ENCODE assay signal across 15 cellular contexts in the genomic region with DNA sequence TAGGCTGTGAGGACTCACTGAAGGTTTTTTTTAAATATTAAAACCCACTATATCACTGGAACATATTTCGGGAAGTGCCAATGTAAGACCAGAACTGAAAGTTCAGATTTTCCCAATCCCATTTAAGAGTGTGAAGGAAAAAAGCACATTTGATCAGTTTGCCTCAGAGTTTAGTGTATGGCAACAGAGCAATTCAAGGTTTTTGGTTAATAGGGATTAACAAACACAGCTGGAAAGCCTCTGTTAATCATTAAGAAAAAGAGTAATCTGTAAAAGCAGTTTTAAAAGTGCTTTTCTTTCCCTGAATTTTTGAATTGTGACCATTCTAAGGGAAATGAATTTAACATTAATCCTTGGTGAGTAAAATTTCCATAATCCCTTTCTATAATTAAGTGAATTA.
DNase-seq lines count a peak whose midpoint lies in the region; ATAC-seq, FAIRE-seq and TF ChIP-seq lines count a peak whose summit lies in the region.
"Had no signal": no experiment of that assay in that cellular context is flagged by ENCODE, and none has a peak within 500 bp of the region (broad histone marks: within the 10 kb centered on the region; RNA-seq: fewer than 3 reads in every experiment).

No MANE protein-coding gene starts in this region.

- H3K36me3 Mint-ChIP-seq in GM23338 (ENCODE audit: low read depth) (no peaks in the 10 kb centered on the region), WTC11 (0 out of 2 replicates have a peak, but pooled peaks cover 2% of the 10 kb centered on the region), progenitor cell of endocrine pancreas (ENCODE audit: insufficient read depth) (no peaks in the 10 kb centered on the region)
- H3K36me3 Mint-ChIP-seq in activated CD8-positive, alpha-beta T cell treated with anti-CD3 and anti-CD28 coated beads for 36 hours (ENCODE audit: low read depth), result no peaks in the 10 kb centered on the region
- H3K36me3 Mint-ChIP-seq: CD8-positive, alpha-beta T cell had no signal

- ATAC-seq in GM23338, result no peak
- ATAC-seq in WTC11, result no peak
- no peak for ATAC-seq in activated CD8-positive, alpha-beta T cell treated with anti-CD3 and anti-CD28 coated beads for 36 hours
- ATAC-seq: CD8-positive, alpha-beta T cell had no signal

- no peaks in the 10 kb centered on the region for H4K20me1 ChIP-seq in GM23338 (replicated peaks; ENCODE audit: insufficient read depth)

- no peak for FAIRE-seq in D721Med (lab: Jason Lieb, UNC)

- POLR2A ChIA-PET in WTC11 (lab: Charles Lee), result no interaction called here
- POLR2A ChIA-PET in activated CD8-positive, alpha-beta T cell treated with anti-CD3 and anti-CD28 coated beads for 36 hours (lab: Charles Lee), result no interaction called here

- no peak overlapping the region for H3K4me3 ChIP-seq in GM23338

- intact Hi-C loops in activated CD8-positive, alpha-beta T cell treated with anti-CD3 and anti-CD28 coated beads for 36 hours (cut with micrococcal nuclease), result no loop called here

- H3K4me2 ChIP-seq in GM23338, result no peak overlapping the region

- no peaks in the 10 kb centered on the region for H3K79me2 ChIP-seq in GM23338 (replicated peaks; ENCODE audit: insufficient read depth)

- H3F3A ChIP-seq in GM23338 (replicated peaks; ENCODE audit: low read depth), result no peaks in the 10 kb centered on the region

- H3K4me3 Mint-ChIP-seq in GM23338 (no peak overlapping the region), WTC11 (no peak overlapping the region), progenitor cell of endocrine pancreas (ENCODE audit: low read depth) (peak overlapping the region; percentile 70)
- no peak overlapping the region for H3K4me3 Mint-ChIP-seq in activated CD8-positive, alpha-beta T cell treated with anti-CD3 and anti-CD28 coated beads for 36 hours
- H3K4me3 Mint-ChIP-seq: CD8-positive, alpha-beta T cell had no signal

- no peaks in the 10 kb centered on the region for H3K9me3 Mint-ChIP-seq in GM23338
- peaks cover 8% of the 10 kb centered on the region for H3K9me3 Mint-ChIP-seq in WTC11
- peaks cover 2% of the 10 kb centered on the region for H3K9me3 Mint-ChIP-seq in progenitor cell of endocrine pancreas (ENCODE audit: low read depth)
- no peaks in the 10 kb centered on the region for H3K9me3 Mint-ChIP-seq in activated CD8-positive, alpha-beta T cell treated with anti-CD3 and anti-CD28 coated beads for 36 hours
- H3K9me3 Mint-ChIP-seq: CD8-positive, alpha-beta T cell had no signal

- TF ChIP-seq CTCF in GM23338 (conservative IDR thresholded peaks at IDR 0.05; ENCODE audit: low read depth in 2 of 2), result no peak
- no peak for TF ChIP-seq CTCF in WTC11 (IDR thresholded peaks at IDR 0.05)
- TF ChIP-seq CTCF in progenitor cell of endocrine pancreas (IDR thresholded peaks at IDR 0.05; ENCODE audit: unreplicated experiment), result no peak
- no peak for TF ChIP-seq CTCF in D721Med (IDR thresholded peaks at IDR 0.05; ENCODE audit: insufficient read depth, missing control alignments)
- TF ChIP-seq CTCF in activated CD8-positive, alpha-beta T cell treated with anti-CD3 and anti-CD28 coated beads for 36 hours (IDR thresholded peaks at IDR 0.05), result no peak

- CTCF ChIA-PET in WTC11 (lab: Charles Lee), result no interaction called here
- CTCF ChIA-PET in activated CD8-positive, alpha-beta T cell treated with anti-CD3 and anti-CD28 coated beads for 36 hours (lab: Charles Lee), result no interaction called here

- peaks cover 25% of the 10 kb centered on the region; the same call in 1 of the 2 replicates for H3K4me1 ChIP-seq in GM23338 (ENCODE audit: insufficient read depth)
- H3K4me1 ChIP-seq: BE2C had no signal

- H3K27me3 ChIP-seq in GM23338 (ENCODE audit: insufficient read depth), result no peaks in the 10 kb centered on the region
- H3K27me3 ChIP-seq: BE2C had no signal

- no peaks in the 10 kb centered on the region for H3K9me2 ChIP-seq in GM23338 (ENCODE audit: insufficient read depth)

- no peaks in the 10 kb centered on the region for H3K27me3 Mint-ChIP-seq in GM23338 (ENCODE audit: insufficient read depth, low read depth, poor library complexity)
- H3K27me3 Mint-ChIP-seq in WTC11 (ENCODE audit: low read depth), result no peaks in the 10 kb centered on the region
- H3K27me3 Mint-ChIP-seq in progenitor cell of endocrine pancreas, result no peaks in the 10 kb centered on the region
- no peaks in the 10 kb centered on the region for H3K27me3 Mint-ChIP-seq in activated CD8-positive, alpha-beta T cell treated with anti-CD3 and anti-CD28 coated beads for 36 hours

- peak overlapping the region; percentile 94 for H3K27ac Mint-ChIP-seq in GM23338
- H3K27ac Mint-ChIP-seq in WTC11, result peak overlapping the region; percentile 85; the same call in 1 of the 2 replicates
- peak overlapping the region; percentile 97 for H3K27ac Mint-ChIP-seq in progenitor cell of endocrine pancreas
- no peak overlapping the region for H3K27ac Mint-ChIP-seq in activated CD8-positive, alpha-beta T cell treated with anti-CD3 and anti-CD28 coated beads for 36 hours
- H3K27ac Mint-ChIP-seq: CD8-positive, alpha-beta T cell had no signal

- peak overlapping the region; percentile 50; the same call in 1 of the 2 replicates for H2AFZ ChIP-seq in GM23338

- no peaks in the 10 kb centered on the region for H3K36me3 ChIP-seq in GM23338 (ENCODE audit: insufficient read depth)
- H3K36me3 ChIP-seq: BE2C had no signal

- H3K4me1 Mint-ChIP-seq in GM23338 (peaks cover 26% of the 10 kb centered on the region), WTC11 (peaks cover 43% of the 10 kb centered on the region), progenitor cell of endocrine pancreas (ENCODE audit: low read depth) (peaks cover 23% of the 10 kb centered on the region)
- H3K4me1 Mint-ChIP-seq in activated CD8-positive, alpha-beta T cell treated with anti-CD3 and anti-CD28 coated beads for 36 hours (ENCODE audit: low read depth), result no peaks in the 10 kb centered on the region

- 0 out of 2 replicates have a peak overlapping the region, but pooled peaks have one; percentile 6 for H3K27ac ChIP-seq in GM23338 (ENCODE audit: low read depth)

- no peak for DNase-seq in GM23338 (ENCODE audit: low spot score)
- no peak for DNase-seq in WTC11 (ENCODE audit: low spot score)
- peak; percentile 3 for DNase-seq in left kidney (ENCODE audit: low read depth, low spot score)
- DNase-seq in progenitor cell of endocrine pancreas (ENCODE audit: low spot score, unreplicated experiment), result no peak
- no peak for DNase-seq in D721Med (ENCODE audit: insufficient read length, low spot score)
- DNase-seq in activated CD8-positive, alpha-beta T cell treated with anti-CD3 and anti-CD28 coated beads for 36 hours, result no peak
- DNase-seq in CD1c-positive myeloid dendritic cell (ENCODE audit: extremely low spot score), result no peak
- no peak for DNase-seq in NCI-H1105 (lab: John Stamatoyannopoulos, UW)
- DNase-seq: BE2C; CD8-positive, alpha-beta T cell; DMS 273 treated with DMSO at 0.1 percent for 48 hours; NCI-H146; NCI-H226; NCI-H526 treated with DMSO at 0.1 percent for 48 hours; RPMI8226 had no signal

TF ChIP-seq in GM23338, 12 proteins besides CTCF, POLR2A, EP300 and RAD21 (continues in another document):
- TF ChIP-seq JUNB (IDR thresholded peaks at IDR 0.05; ENCODE audit: unreplicated experiment), result no peak
- TF ChIP-seq ZNF331 (CRISPR knock-in tag; IDR thresholded peaks at IDR 0.05; ENCODE audit: low read depth), result no peak

TF ChIP-seq in WTC11, 78 proteins besides CTCF, POLR2A, EP300 and RAD21 (continues in another document):
- TF ChIP-seq TP53 (CRISPR knock-in tag; IDR thresholded peaks at IDR 0.05) (no peak), ESRRA (CRISPR knock-in tag; IDR thresholded peaks at IDR 0.05; ENCODE audit: borderline replicate concordance) (no peak), JUN (CRISPR knock-in tag; IDR thresholded peaks at IDR 0.05) (no peak), TEAD4 (CRISPR knock-in tag; IDR thresholded peaks at IDR 0.05) (no peak), ELF4 (CRISPR knock-in tag; IDR thresholded peaks at IDR 0.05; ENCODE audit: low read depth) (no peak), ZNF219 (CRISPR knock-in tag; IDR thresholded peaks at IDR 0.05; ENCODE audit: borderline replicate concordance) (no peak), ZNF671 (CRISPR knock-in tag; IDR thresholded peaks at IDR 0.05) (no peak), HMGA2 (CRISPR knock-in tag; IDR thresholded peaks at IDR 0.05) (no peak), TEAD1 (CRISPR knock-in tag; IDR thresholded peaks at IDR 0.05) (no peak), KAT7 (CRISPR knock-in tag; IDR thresholded peaks at IDR 0.05; ENCODE audit: borderline replicate concordance) (no peak), ZBTB21 (CRISPR knock-in tag; IDR thresholded peaks at IDR 0.05; ENCODE audit: borderline replicate concordance) (no peak), ZNF416 (CRISPR knock-in tag; IDR thresholded peaks at IDR 0.05) (no peak), TCF7 (CRISPR knock-in tag; IDR thresholded peaks at IDR 0.05; ENCODE audit: low read depth) (no peak)
- TF ChIP-seq, protein P1, sequence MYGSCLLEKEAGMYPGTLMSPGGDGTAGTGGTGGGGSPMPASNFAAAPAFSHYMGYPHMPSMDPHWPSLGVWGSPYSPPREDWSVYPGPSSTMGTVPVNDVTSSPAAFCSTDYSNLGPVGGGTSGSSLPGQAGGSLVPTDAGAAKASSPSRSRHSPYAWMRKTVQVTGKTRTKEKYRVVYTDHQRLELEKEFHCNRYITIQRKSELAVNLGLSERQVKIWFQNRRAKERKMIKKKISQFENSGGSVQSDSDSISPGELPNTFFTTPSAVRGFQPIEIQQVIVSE (CRISPR knock-in tag; IDR thresholded peaks at IDR 0.05; ENCODE audit: borderline replicate concordance), result no peak
- TF ChIP-seq, protein P2, sequence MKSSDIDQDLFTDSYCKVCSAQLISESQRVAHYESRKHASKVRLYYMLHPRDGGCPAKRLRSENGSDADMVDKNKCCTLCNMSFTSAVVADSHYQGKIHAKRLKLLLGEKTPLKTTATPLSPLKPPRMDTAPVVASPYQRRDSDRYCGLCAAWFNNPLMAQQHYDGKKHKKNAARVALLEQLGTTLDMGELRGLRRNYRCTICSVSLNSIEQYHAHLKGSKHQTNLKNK (CRISPR knock-in tag; IDR thresholded peaks at IDR 0.05), result no peak
